ENCODE assay signal across 9 cellular contexts in the genomic region with DNA sequence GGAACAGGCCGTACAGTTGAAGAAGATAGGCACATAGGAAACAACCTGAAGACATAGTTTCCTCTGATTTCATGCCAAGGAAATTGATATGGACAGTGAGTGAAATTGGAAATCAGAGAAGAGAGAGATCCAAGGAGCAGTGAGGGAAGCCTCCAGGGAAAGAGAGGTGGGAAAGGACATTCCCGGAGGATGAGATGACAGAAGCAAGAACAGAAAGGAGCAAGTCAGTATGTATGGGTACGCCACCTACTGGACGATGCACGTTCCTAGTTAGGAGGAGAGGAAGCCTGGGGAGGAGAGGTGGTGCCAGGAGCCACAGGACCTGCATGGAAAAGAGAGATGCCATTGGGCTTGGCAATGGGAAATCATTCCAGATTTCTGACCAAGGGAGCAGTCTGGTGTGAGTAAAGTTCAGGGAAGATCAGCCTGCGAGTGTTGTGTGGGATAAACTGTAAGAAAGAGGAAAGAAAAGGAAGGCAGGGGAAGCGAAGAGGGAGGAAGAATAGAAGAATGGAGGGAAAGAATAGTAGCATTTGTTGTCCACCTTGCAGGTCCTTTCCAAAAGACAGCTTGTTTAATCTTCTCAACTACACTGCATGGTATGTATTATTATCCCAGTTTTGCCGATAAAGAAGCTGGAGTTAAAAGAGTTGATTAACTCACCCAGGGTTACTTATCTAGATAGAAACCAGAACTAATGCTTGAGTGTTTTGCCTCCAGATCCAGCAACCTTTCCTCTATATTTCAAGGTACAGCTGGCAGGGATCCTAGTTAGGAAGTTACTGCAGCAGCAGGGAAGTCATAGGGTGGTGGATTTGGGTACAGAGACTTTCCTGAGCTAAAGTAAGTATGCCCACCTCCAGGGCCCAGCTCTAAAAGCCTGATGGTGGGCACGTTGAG. TPM values are rescaled to one million over a fixed set of nuclear protein-coding genes. Genes with fewer than 3 reads are reported as not detected.
DNase-seq lines count a peak whose midpoint lies in the region; ATAC-seq and TF ChIP-seq lines count a peak whose summit lies in the region.
"Had no signal": no experiment of that assay in that cellular context is flagged by ENCODE, and none has a peak within 500 bp of the region (broad histone marks: within the 10 kb centered on the region; RNA-seq: fewer than 3 reads in every experiment).

No MANE protein-coding gene starts in this region.

- H3K4me3 Mint-ChIP-seq in activated CD4-positive, alpha-beta T cell treated with anti-CD3 and anti-CD28 coated beads, Interleukin-2, amount 10 ng/mL, durations not matched to agents 24 days and 14 days = no peak overlapping the region
- no peak overlapping the region for H3K4me3 Mint-ChIP-seq in naive thymus-derived CD8-positive, alpha-beta T cell
- H3K4me3 Mint-ChIP-seq: natural killer cell treated with Interleukin-12 subunit alpha and Interleukin-12 subunit beta and Interleukin-15 and Interleukin-18, amount 100 ng/mL, for 72 hours had no signal

- POLR2A ChIA-PET in naive thymus-derived CD8-positive, alpha-beta T cell (lab: Charles Lee) = no interaction called here

- peak; percentile 25 for ATAC-seq in esophagus mucosa
- ATAC-seq in naive thymus-derived CD8-positive, alpha-beta T cell = peak; percentile 59 to 66
- ATAC-seq in GM21786 (IDR thresholded peaks at IDR 0.05; ENCODE audit: unreplicated experiment) = no peak

- no peaks in the 10 kb centered on the region for H3K36me3 Mint-ChIP-seq in activated CD4-positive, alpha-beta T cell treated with anti-CD3 and anti-CD28 coated beads, Interleukin-2, amount 10 ng/mL, durations not matched to agents 24 days and 14 days (ENCODE audit: low read depth)
- no peaks in the 10 kb centered on the region for H3K36me3 Mint-ChIP-seq in naive thymus-derived CD8-positive, alpha-beta T cell
- H3K36me3 Mint-ChIP-seq: natural killer cell treated with Interleukin-12 subunit alpha and Interleukin-12 subunit beta and Interleukin-15 and Interleukin-18, amount 100 ng/mL, for 72 hours had no signal

- peaks cover 28% of the 10 kb centered on the region for H3K27me3 Mint-ChIP-seq in activated CD4-positive, alpha-beta T cell treated with anti-CD3 and anti-CD28 coated beads, Interleukin-2, amount 10 ng/mL, durations not matched to agents 24 days and 14 days
- peaks cover 0 to 9% (median 4%) of the 10 kb centered on the region in 5 donors for H3K27me3 Mint-ChIP-seq in naive thymus-derived CD8-positive, alpha-beta T cell

- DNase-seq in AG08396 (ENCODE audit: low spot score) (peak; percentile 58), NCI-H2107 treated with DMSO at 0.1 percent for 48 hours (lab: John Stamatoyannopoulos, UW; ENCODE audit: unreplicated experiment) (peak; percentile 17), posterior vena cava (ENCODE audit: low spot score) (no peak)
- peak; percentile 77 for DNase-seq in activated CD4-positive, alpha-beta T cell treated with anti-CD3 and anti-CD28 coated beads, Interleukin-2, amount 10 ng/mL, durations not matched to agents 24 days and 14 days
- peak in 6 of 10 donors; percentile 8 to 29 (median 22) for DNase-seq in naive thymus-derived CD8-positive, alpha-beta T cell

- H3K4me1 Mint-ChIP-seq in activated CD4-positive, alpha-beta T cell treated with anti-CD3 and anti-CD28 coated beads, Interleukin-2, amount 10 ng/mL, durations not matched to agents 24 days and 14 days = no peaks in the 10 kb centered on the region
- peaks cover 0 to 7% (median 4%) of the 10 kb centered on the region in 4 donors for H3K4me1 Mint-ChIP-seq in naive thymus-derived CD8-positive, alpha-beta T cell

- H3K27ac Mint-ChIP-seq in activated CD4-positive, alpha-beta T cell treated with anti-CD3 and anti-CD28 coated beads, Interleukin-2, amount 10 ng/mL, durations not matched to agents 24 days and 14 days = no peak overlapping the region
- no peak overlapping the region for H3K27ac Mint-ChIP-seq in naive thymus-derived CD8-positive, alpha-beta T cell
- H3K27ac Mint-ChIP-seq: natural killer cell treated with Interleukin-12 subunit alpha and Interleukin-12 subunit beta and Interleukin-15 and Interleukin-18, amount 100 ng/mL, for 72 hours had no signal

- H3K9me3 Mint-ChIP-seq in activated CD4-positive, alpha-beta T cell treated with anti-CD3 and anti-CD28 coated beads, Interleukin-2, amount 10 ng/mL, durations not matched to agents 24 days and 14 days = no peaks in the 10 kb centered on the region
- no peaks in the 10 kb centered on the region for H3K9me3 Mint-ChIP-seq in naive thymus-derived CD8-positive, alpha-beta T cell
- H3K9me3 Mint-ChIP-seq: natural killer cell treated with Interleukin-12 subunit alpha and Interleukin-12 subunit beta and Interleukin-15 and Interleukin-18, amount 100 ng/mL, for 72 hours had no signal

- intact Hi-C loops in activated CD4-positive, alpha-beta T cell treated with anti-CD3 and anti-CD28 coated beads, Interleukin-2, amount 10 ng/mL, durations not matched to agents 24 days and 14 days (cut with micrococcal nuclease) = loop anchor here (5.0 kb wide), 1 partner anchor 72 kb away; no protein-coding TSS in a partner anchor
- intact Hi-C loops in posterior vena cava (cut with DNase I) = no loop called here

- H3K4me3 ChIP-seq in GM12875 (ENCODE audit: low read depth, low read length) = no peak overlapping the region

- peak; percentile 92 for TF ChIP-seq CTCF in GM12875 (IDR thresholded peaks at IDR 0.05; ENCODE audit: borderline replicate concordance, insufficient read depth, low read depth, low read length)

RNA-seq across cellular contexts. Expression of gene C1orf116, which starts 27.4 kb away (rescaled TPM):
- not detected in 2 replicates for total RNA-seq in activated CD4-positive, alpha-beta T cell treated with anti-CD3 and anti-CD28 coated beads, Interleukin-2, amount 10 ng/mL, durations not matched to agents 24 days and 14 days
- total RNA-seq in esophagus mucosa (62.2 TPM), posterior vena cava (not detected)
- total RNA-seq in naive thymus-derived CD8-positive, alpha-beta T cell = under 1 TPM; 0.14 to 0.16 TPM
- polyA plus RNA-seq in naive thymus-derived CD8-positive, alpha-beta T cell = not detected
- total RNA-seq: natural killer cell treated with Interleukin-12 subunit alpha and Interleukin-12 subunit beta and Interleukin-15 and Interleukin-18, amount 100 ng/mL, for 72 hours had no signal

RNA-seq across cellular contexts. Expression of gene FCAMR, which starts 34.9 kb away (rescaled TPM):
- total RNA-seq in activated CD4-positive, alpha-beta T cell treated with anti-CD3 and anti-CD28 coated beads, Interleukin-2, amount 10 ng/mL, durations not matched to agents 24 days and 14 days = not detected in 2 replicates
- total RNA-seq in esophagus mucosa (0.08 TPM), posterior vena cava (not detected)
- not detected for total RNA-seq in naive thymus-derived CD8-positive, alpha-beta T cell
- not detected for polyA plus RNA-seq in naive thymus-derived CD8-positive, alpha-beta T cell
- total RNA-seq: natural killer cell treated with Interleukin-12 subunit alpha and Interleukin-12 subunit beta and Interleukin-15 and Interleukin-18, amount 100 ng/mL, for 72 hours had no signal

RNA-seq across cellular contexts. Expression of gene YOD1, which starts 45.8 kb away (rescaled TPM):
- 7.8 and 8.0 TPM in 2 replicates for total RNA-seq in activated CD4-positive, alpha-beta T cell treated with anti-CD3 and anti-CD28 coated beads, Interleukin-2, amount 10 ng/mL, durations not matched to agents 24 days and 14 days
- 14.4 TPM for total RNA-seq in esophagus mucosa
- total RNA-seq in naive thymus-derived CD8-positive, alpha-beta T cell = 10 to 100 TPM; 11.5 to 12.0 TPM
- 1 to 10 TPM in 1 of 3 donors, under 1 TPM in 2; 0.70 to 1.3 (median 0.90) TPM for polyA plus RNA-seq in naive thymus-derived CD8-positive, alpha-beta T cell
- 1 to 10 TPM; 6.6 to 7.0 TPM for total RNA-seq in posterior vena cava

RNA-seq across cellular contexts. Expression of gene PFKFB2, which starts 47.9 kb away (rescaled TPM):
- 2.6 and 3.5 TPM in 2 replicates for total RNA-seq in activated CD4-positive, alpha-beta T cell treated with anti-CD3 and anti-CD28 coated beads, Interleukin-2, amount 10 ng/mL, durations not matched to agents 24 days and 14 days
- total RNA-seq in esophagus mucosa (20.3 TPM), posterior vena cava (10 to 100 TPM; 10.2 to 13.0 TPM)
- total RNA-seq in naive thymus-derived CD8-positive, alpha-beta T cell = 1 to 10 TPM; 4.7 to 6.5 TPM
- polyA plus RNA-seq in naive thymus-derived CD8-positive, alpha-beta T cell = 1 to 10 TPM; 1.0 to 1.3 (median 1.1) TPM

RNA-seq across cellular contexts. Expression of gene PIGR, which starts 58.9 kb away (rescaled TPM):
- 0.07 TPM in 1 of 2 replicates, not detected in the other for total RNA-seq in activated CD4-positive, alpha-beta T cell treated with anti-CD3 and anti-CD28 coated beads, Interleukin-2, amount 10 ng/mL, durations not matched to agents 24 days and 14 days
- 35.4 TPM for total RNA-seq in esophagus mucosa
- total RNA-seq in naive thymus-derived CD8-positive, alpha-beta T cell = not detected
- polyA plus RNA-seq in naive thymus-derived CD8-positive, alpha-beta T cell = under 1 TPM in 1 of 3 donors, not detected in 2; 0.03 TPM
- under 1 TPM; 0.33 to 0.79 TPM for total RNA-seq in posterior vena cava

Comparison
In these comparisons a context has a peak if more than half of its experiments do, and no peak if none do; other contexts are left out.
1. RNA of gene C1orf116, which starts 27.4 kb away (total RNA-seq): 62.2 TPM in esophagus mucosa (single experiment); 0.14 to 0.16 TPM in naive thymus-derived CD8-positive, alpha-beta T cell, not detected in posterior vena cava and not detected in activated CD4-positive, alpha-beta T cell treated with anti-CD3 and anti-CD28 coated beads, Interleukin-2, amount 10 ng/mL, durations not matched to agents 24 days and 14 days; every median in the first group is over 10 times any median in the second.